In genomic region chr12:31477669-31478068, GRCh38 we compare ENCODE assay signal across 16 cellular contexts.
A peak's percentile ranks its signal among the peaks of the same experiment; 100 is the strongest.
DNase-seq lines count a peak whose midpoint lies in the region; ATAC-seq and TF ChIP-seq lines count a peak whose summit lies in the region.
"Had no signal": no experiment of that assay in that cellular context is flagged by ENCODE, and none has a peak within 500 bp of the region (broad histone marks: within the 10 kb centered on the region; RNA-seq: fewer than 3 reads in every experiment).

No MANE protein-coding gene starts in this region.

- no peak overlapping the region for H3K27ac ChIP-seq in GM23338 (ENCODE audit: low read depth)
- H3K27ac ChIP-seq in coronary artery, result no peak overlapping the region
- H3K27ac ChIP-seq in GM23248, result no peak overlapping the region

- H2AFZ ChIP-seq in GM23338 (no peak overlapping the region), GM23248 (no peak overlapping the region)

- DNase-seq in RPMI7951 (ENCODE audit: low read depth) (peak; percentile 5), GM23338 (ENCODE audit: low spot score) (no peak), coronary artery (ENCODE audit: low spot score) (no peak), hepatic stellate cell (ENCODE audit: low spot score) (no peak), GM23248 (no peak)
- DNase-seq: activated CD4-positive, alpha-beta T cell treated with anti-CD3 and anti-CD28 coated beads, Interleukin-2, amount 50 U/mL, for 1 hour; anterior cingulate cortex; BE2C; H7; NCI-H2227 treated with DMSO at 0.1 percent for 48 hours; T-helper 17 cell had no signal

- H3F3A ChIP-seq in GM23338 (replicated peaks; ENCODE audit: low read depth), result no peaks in the 10 kb centered on the region; the same call in 1 of the 2 replicates
- 0 out of 2 replicates have a peak, but pooled peaks cover 6% of the 10 kb centered on the region for H3F3A ChIP-seq in GM23248 (ENCODE audit: insufficient read depth)

- 94 to 100% methylated on average over 1 of the region's 1 CpG for WGBS in GM23248 (ENCODE audit: low coverage in 1 of 2, low lambda C conversion rate in 2 of 2, missing lambda C conversion rate in 2 of 2), 2 experiments

- in situ Hi-C loops in GM23248 (cut with MboI), result no loop called here

- no peaks in the 10 kb centered on the region for H3K79me2 ChIP-seq in GM23338 (replicated peaks; ENCODE audit: insufficient read depth)
- H3K79me2 ChIP-seq in GM23248 (ENCODE audit: insufficient read depth), result no peaks in the 10 kb centered on the region

- no peaks in the 10 kb centered on the region for H3K27me3 Mint-ChIP-seq in GM23338 (ENCODE audit: insufficient read depth, low read depth, poor library complexity)
- H3K27me3 Mint-ChIP-seq: stimulated activated naive CD8-positive, alpha-beta T cell treated with anti-CD3 and anti-CD28 coated beads, Interleukin-15, Interleukin-2, amounts not matched to agents 100 ng/mL and 50 ng/mL, for 24 hours had no signal

- H3K27ac Mint-ChIP-seq in GM23338, result no peak overlapping the region
- H3K27ac Mint-ChIP-seq: activated T-helper 1 cell treated with anti-CD3 and anti-CD28 coated beads, Interleukin-12 subunit alpha, Interleukin-12 subunit beta, Interleukin-2, Interleukin-4 antibody, amounts not matched to agents 30 ng/mL and 10 ng/mL and 1 ng/mL, durations not matched to agents 14 hours and 24 hours and 36 hours; stimulated activated naive CD8-positive, alpha-beta T cell treated with anti-CD3 and anti-CD28 coated beads, Interleukin-15, Interleukin-2, amounts not matched to agents 100 ng/mL and 50 ng/mL, for 24 hours; T-helper 17 cell had no signal

- no peak for TF ChIP-seq CTCF in GM23338 (conservative IDR thresholded peaks at IDR 0.05; ENCODE audit: low read depth in 2 of 2)
- no peak for TF ChIP-seq CTCF in coronary artery (IDR thresholded peaks at IDR 0.05)

- H3K4me1 ChIP-seq in GM23338 (ENCODE audit: insufficient read depth) (peaks cover 9% of the 10 kb centered on the region; the same call in 1 of the 2 replicates), GM23248 (ENCODE audit: insufficient read depth) (no peaks in the 10 kb centered on the region)
- H3K4me1 ChIP-seq: BE2C had no signal

- H3K4me3 ChIP-seq in GM23338, result no peak overlapping the region
- no peak overlapping the region for H3K4me3 ChIP-seq in coronary artery
- H3K4me3 ChIP-seq in GM23248, result no peak overlapping the region

- H3K9ac ChIP-seq in GM23248, result no peak overlapping the region

- H3K9me3 Mint-ChIP-seq in GM23338, result no peaks in the 10 kb centered on the region
- H3K9me3 Mint-ChIP-seq: activated T-helper 1 cell treated with anti-CD3 and anti-CD28 coated beads, Interleukin-12 subunit alpha, Interleukin-12 subunit beta, Interleukin-2, Interleukin-4 antibody, amounts not matched to agents 30 ng/mL and 10 ng/mL and 1 ng/mL, durations not matched to agents 14 hours and 24 hours and 36 hours; stimulated activated naive CD8-positive, alpha-beta T cell treated with anti-CD3 and anti-CD28 coated beads, Interleukin-15, Interleukin-2, amounts not matched to agents 100 ng/mL and 50 ng/mL, for 24 hours had no signal

- H3K4me3 Mint-ChIP-seq in GM23338, result no peak overlapping the region
- H3K4me3 Mint-ChIP-seq: activated T-helper 1 cell treated with anti-CD3 and anti-CD28 coated beads, Interleukin-12 subunit alpha, Interleukin-12 subunit beta, Interleukin-2, Interleukin-4 antibody, amounts not matched to agents 30 ng/mL and 10 ng/mL and 1 ng/mL, durations not matched to agents 14 hours and 24 hours and 36 hours; stimulated activated naive CD8-positive, alpha-beta T cell treated with anti-CD3 and anti-CD28 coated beads, Interleukin-15, Interleukin-2, amounts not matched to agents 100 ng/mL and 50 ng/mL, for 24 hours; T-helper 17 cell had no signal

- ATAC-seq in GM18505 (IDR thresholded peaks at IDR 0.05; ENCODE audit: unreplicated experiment), result peak; percentile 60
- ATAC-seq in GM21423 (IDR thresholded peaks at IDR 0.05; ENCODE audit: unreplicated experiment), result peak; percentile 62
- ATAC-seq in HG03280 (IDR thresholded peaks at IDR 0.05; ENCODE audit: unreplicated experiment), result peak; percentile 55
- ATAC-seq in GM23338, result no peak
- ATAC-seq: T-helper 17 cell had no signal

- H3K9me3 ChIP-seq in GM23248 (ENCODE audit: low read depth), result no peaks in the 10 kb centered on the region
- H3K9me3 ChIP-seq: BE2C had no signal

- no peaks in the 10 kb centered on the region for H3K36me3 Mint-ChIP-seq in GM23338 (ENCODE audit: low read depth)

- H3K36me3 ChIP-seq in GM23338 (ENCODE audit: insufficient read depth) (no peaks in the 10 kb centered on the region), GM23248 (ENCODE audit: low read depth) (no peaks in the 10 kb centered on the region; the same call in 1 of the 2 replicates)

- no peak for TF ChIP-seq POLR2A in GM18505 (IDR thresholded peaks at IDR 0.05; ENCODE audit: borderline replicate concordance, extremely low read depth, insufficient read depth, insufficient read length)

- no peaks in the 10 kb centered on the region for H4K20me1 ChIP-seq in GM23338 (replicated peaks; ENCODE audit: insufficient read depth)
- no peaks in the 10 kb centered on the region for H4K20me1 ChIP-seq in GM23248 (ENCODE audit: insufficient read depth)

- H3K27me3 ChIP-seq in GM23338 (ENCODE audit: insufficient read depth), result no peaks in the 10 kb centered on the region
- no peaks in the 10 kb centered on the region for H3K27me3 ChIP-seq in GM23248 (replicated peaks; ENCODE audit: insufficient read depth)
- H3K27me3 ChIP-seq: BE2C had no signal

- H3K4me2 ChIP-seq in GM23338 (no peak overlapping the region), GM23248 (ENCODE audit: unreplicated experiment) (no peak overlapping the region)

- H3K9me2 ChIP-seq in GM23338 (ENCODE audit: insufficient read depth) (no peaks in the 10 kb centered on the region), GM23248 (ENCODE audit: insufficient read depth) (no peaks in the 10 kb centered on the region)

- H3K4me1 Mint-ChIP-seq in GM23338, result peaks cover 18% of the 10 kb centered on the region

TF ChIP-seq in GM23338, 12 proteins besides CTCF, POLR2A, EP300 and RAD21:
- TF ChIP-seq, protein P1, sequence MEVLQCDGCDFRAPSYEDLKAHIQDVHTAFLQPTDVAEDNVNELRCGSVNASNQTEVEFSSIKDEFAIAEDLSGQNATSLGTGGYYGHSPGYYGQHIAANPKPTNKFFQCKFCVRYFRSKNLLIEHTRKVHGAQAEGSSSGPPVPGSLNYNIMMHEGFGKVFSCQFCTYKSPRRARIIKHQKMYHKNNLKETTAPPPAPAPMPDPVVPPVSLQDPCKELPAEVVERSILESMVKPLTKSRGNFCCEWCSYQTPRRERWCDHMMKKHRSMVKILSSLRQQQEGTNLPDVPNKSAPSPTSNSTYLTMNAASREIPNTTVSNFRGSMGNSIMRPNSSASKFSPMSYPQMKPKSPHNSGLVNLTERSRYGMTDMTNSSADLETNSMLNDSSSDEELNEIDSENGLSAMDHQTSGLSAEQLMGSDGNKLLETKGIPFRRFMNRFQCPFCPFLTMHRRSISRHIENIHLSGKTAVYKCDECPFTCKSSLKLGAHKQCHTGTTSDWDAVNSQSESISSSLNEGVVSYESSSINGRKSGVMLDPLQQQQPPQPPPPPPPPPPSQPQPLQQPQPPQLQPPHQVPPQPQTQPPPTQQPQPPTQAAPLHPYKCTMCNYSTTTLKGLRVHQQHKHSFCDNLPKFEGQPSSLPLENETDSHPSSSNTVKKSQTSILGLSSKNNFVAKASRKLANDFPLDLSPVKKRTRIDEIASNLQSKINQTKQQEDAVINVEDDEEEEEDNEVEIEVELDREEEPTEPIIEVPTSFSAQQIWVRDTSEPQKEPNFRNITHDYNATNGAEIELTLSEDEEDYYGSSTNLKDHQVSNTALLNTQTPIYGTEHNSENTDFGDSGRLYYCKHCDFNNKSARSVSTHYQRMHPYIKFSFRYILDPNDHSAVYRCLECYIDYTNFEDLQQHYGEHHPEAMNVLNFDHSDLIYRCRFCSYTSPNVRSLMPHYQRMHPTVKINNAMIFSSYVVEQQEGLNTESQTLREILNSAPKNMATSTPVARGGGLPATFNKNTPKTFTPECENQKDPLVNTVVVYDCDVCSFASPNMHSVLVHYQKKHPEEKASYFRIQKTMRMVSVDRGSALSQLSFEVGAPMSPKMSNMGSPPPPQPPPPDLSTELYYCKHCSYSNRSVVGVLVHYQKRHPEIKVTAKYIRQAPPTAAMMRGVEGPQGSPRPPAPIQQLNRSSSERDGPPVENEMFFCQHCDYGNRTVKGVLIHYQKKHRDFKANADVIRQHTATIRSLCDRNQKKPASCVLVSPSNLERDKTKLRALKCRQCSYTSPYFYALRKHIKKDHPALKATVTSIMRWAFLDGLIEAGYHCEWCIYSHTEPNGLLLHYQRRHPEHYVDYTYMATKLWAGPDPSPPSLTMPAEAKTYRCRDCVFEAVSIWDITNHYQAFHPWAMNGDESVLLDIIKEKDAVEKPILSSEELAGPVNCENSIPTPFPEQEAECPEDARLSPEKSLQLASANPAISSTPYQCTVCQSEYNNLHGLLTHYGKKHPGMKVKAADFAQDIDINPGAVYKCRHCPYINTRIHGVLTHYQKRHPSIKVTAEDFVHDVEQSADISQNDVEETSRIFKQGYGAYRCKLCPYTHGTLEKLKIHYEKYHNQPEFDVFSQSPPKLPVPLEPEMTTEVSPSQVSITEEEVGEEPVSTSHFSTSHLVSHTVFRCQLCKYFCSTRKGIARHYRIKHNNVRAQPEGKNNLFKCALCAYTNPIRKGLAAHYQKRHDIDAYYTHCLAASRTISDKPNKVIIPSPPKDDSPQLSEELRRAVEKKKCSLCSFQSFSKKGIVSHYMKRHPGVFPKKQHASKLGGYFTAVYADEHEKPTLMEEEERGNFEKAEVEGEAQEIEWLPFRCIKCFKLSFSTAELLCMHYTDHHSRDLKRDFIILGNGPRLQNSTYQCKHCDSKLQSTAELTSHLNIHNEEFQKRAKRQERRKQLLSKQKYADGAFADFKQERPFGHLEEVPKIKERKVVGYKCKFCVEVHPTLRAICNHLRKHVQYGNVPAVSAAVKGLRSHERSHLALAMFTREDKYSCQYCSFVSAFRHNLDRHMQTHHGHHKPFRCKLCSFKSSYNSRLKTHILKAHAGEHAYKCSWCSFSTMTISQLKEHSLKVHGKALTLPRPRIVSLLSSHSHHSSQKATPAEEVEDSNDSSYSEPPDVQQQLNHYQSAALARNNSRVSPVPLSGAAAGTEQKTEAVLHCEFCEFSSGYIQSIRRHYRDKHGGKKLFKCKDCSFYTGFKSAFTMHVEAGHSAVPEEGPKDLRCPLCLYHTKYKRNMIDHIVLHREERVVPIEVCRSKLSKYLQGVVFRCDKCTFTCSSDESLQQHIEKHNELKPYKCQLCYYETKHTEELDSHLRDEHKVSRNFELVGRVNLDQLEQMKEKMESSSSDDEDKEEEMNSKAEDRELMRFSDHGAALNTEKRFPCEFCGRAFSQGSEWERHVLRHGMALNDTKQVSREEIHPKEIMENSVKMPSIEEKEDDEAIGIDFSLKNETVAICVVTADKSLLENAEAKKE (CRISPR knock-in tag; IDR thresholded peaks at IDR 0.05), result no peak
